ENCODE assay signal across 9 cellular contexts in genomic region chr2:241771286-241772062, GRCh38. TPM values are rescaled to one million over a fixed set of nuclear protein-coding genes. Genes with fewer than 3 reads are reported as not detected.
DNase-seq lines count a peak whose midpoint lies in the region; ATAC-seq and TF ChIP-seq lines count a peak whose summit lies in the region.
"Had no signal": no experiment of that assay in that cellular context is flagged by ENCODE, and none has a peak within 500 bp of the region (broad histone marks: within the 10 kb centered on the region; RNA-seq: fewer than 3 reads in every experiment).

No MANE protein-coding gene starts in this region.

- H3K9me3 ChIP-seq in upper lobe of right lung, result no peaks in the 10 kb centered on the region

- H3K4me3 ChIP-seq in upper lobe of right lung, result no peak overlapping the region

- H3K27me3 ChIP-seq in upper lobe of right lung, result peaks cover 4% of the 10 kb centered on the region

- intact Hi-C loops in upper lobe of right lung (cut with DNase I), result no loop called here

- no peaks in the 10 kb centered on the region for H3K9me3 Mint-ChIP-seq in activated naive CD8-positive, alpha-beta T cell (ENCODE audit: low read depth)

- peaks cover 11% of the 10 kb centered on the region for H3K4me1 Mint-ChIP-seq in activated naive CD8-positive, alpha-beta T cell (ENCODE audit: low read depth)

- H3K27ac ChIP-seq in upper lobe of right lung, result no peak overlapping the region

- peaks cover 12% of the 10 kb centered on the region for H3K4me1 ChIP-seq in upper lobe of right lung

- peak overlapping the region; percentile 61 for H3K4me3 Mint-ChIP-seq in activated naive CD8-positive, alpha-beta T cell

- peak; percentile 56 for DNase-seq in activated effector memory CD4-positive, alpha-beta T cell treated with anti-CD3 and anti-CD28 coated beads, Interleukin-2, amount 50 U/mL, for 16 hours
- no peak for DNase-seq in activated effector memory CD4-positive, alpha-beta T cell treated with Interleukin-2 at 50 U/mL for 16 hours
- DNase-seq in islet precursor cell (peak; percentile 53), upper lobe of right lung (peak; percentile 70), NCI-H748 treated with DMSO at 0.1 percent for 48 hours (lab: John Stamatoyannopoulos, UW) (no peak), T-helper 2 cell (no peak), Kasumi-1 (lab: John Stamatoyannopoulos, UW) (no peak)
- DNase-seq: NCI-H146 had no signal

- peak overlapping the region; percentile 46 for H3K27ac Mint-ChIP-seq in activated naive CD8-positive, alpha-beta T cell

- TF ChIP-seq CTCF in upper lobe of right lung (IDR thresholded peaks at IDR 0.05), result no peak

- no peaks in the 10 kb centered on the region for H3K36me3 Mint-ChIP-seq in activated naive CD8-positive, alpha-beta T cell

- H3K36me3 ChIP-seq in upper lobe of right lung, result no peaks in the 10 kb centered on the region

- H3K27me3 Mint-ChIP-seq in activated naive CD8-positive, alpha-beta T cell, result no peaks in the 10 kb centered on the region

- ATAC-seq in upper lobe of right lung, result no peak

RNA-seq across cellular contexts. Expression of gene GAL3ST2, which starts 5.1 kb away (rescaled TPM):
- not detected for total RNA-seq in upper lobe of right lung

RNA-seq across cellular contexts. Expression of gene D2HGDH, which starts 37.0 kb away (rescaled TPM):
- total RNA-seq in upper lobe of right lung, result 28.8 TPM

RNA-seq across cellular contexts. Expression of gene NEU4, which starts 37.5 kb away (rescaled TPM):
- total RNA-seq in upper lobe of right lung, result 0.23 TPM

Comparison
In these comparisons a context has a peak if more than half of its experiments do, and no peak if none do; other contexts are left out.
1. DNase-seq: peak in activated effector memory CD4-positive, alpha-beta T cell treated with anti-CD3 and anti-CD28 coated beads, Interleukin-2, amount 50 U/mL, for 16 hours (single experiment), islet precursor cell (single experiment) and upper lobe of right lung (single experiment); none in activated effector memory CD4-positive, alpha-beta T cell treated with Interleukin-2 at 50 U/mL for 16 hours (single experiment), NCI-H748 treated with DMSO at 0.1 percent for 48 hours (single experiment), T-helper 2 cell (0 of 5) and Kasumi-1 (0 of 2).